In genomic region chr7:83038787-83039186, GRCh38 we compare ENCODE assay signal across 32 cellular contexts.
DNase-seq lines count a peak whose midpoint lies in the region; ATAC-seq, FAIRE-seq and TF ChIP-seq lines count a peak whose summit lies in the region.
"Had no signal": no experiment of that assay in that cellular context is flagged by ENCODE, and none has a peak within 500 bp of the region (broad histone marks: within the 10 kb centered on the region; RNA-seq: fewer than 3 reads in every experiment).

No MANE protein-coding gene starts in this region.

- TF ChIP-seq POLR2A in GM12892 (IDR thresholded peaks at IDR 0.05; ENCODE audit: low read depth, low read length), result no peak

- in situ Hi-C loops in astrocyte of the spinal cord (cut with HindIII; ENCODE audit: low sequenced_read_pairs), result no loop called here

- H3K9me2 ChIP-seq in PC-3 (replicated peaks; ENCODE audit: low read length), result no peaks in the 10 kb centered on the region

- no TSS peak for BruUV-seq in PC-3 (replicated peaks; lab: Mats Ljungman, UMichigan)

- no peaks in the 10 kb centered on the region for H3K9me3 ChIP-seq in PC-3 (ENCODE audit: low read length)
- H3K9me3 ChIP-seq: MG63 had no signal

- H2AFZ ChIP-seq in PC-3 (ENCODE audit: low read length), result no peak overlapping the region

- no peaks in the 10 kb centered on the region for H3K27me3 ChIP-seq in PC-3 (ENCODE audit: low read length)
- H3K27me3 ChIP-seq: MG63 had no signal

- peak overlapping the region; percentile 48 for H3K4me2 ChIP-seq in PC-3 (ENCODE audit: low read length)

- intact Hi-C loops in PC-3 (cut with micrococcal nuclease), result no loop called here

- H3F3A ChIP-seq in PC-3 (ENCODE audit: low read length, unreplicated experiment), result no peaks in the 10 kb centered on the region

- no peaks in the 10 kb centered on the region for H4K20me1 ChIP-seq in PC-3 (ENCODE audit: low read length)

- peaks cover 17% of the 10 kb centered on the region for H3K4me1 ChIP-seq in PC-3 (ENCODE audit: insufficient read depth, low read length)

- no peak overlapping the region for H3K4me3 ChIP-seq in PC-3 (ENCODE audit: low read length)
- H3K4me3 ChIP-seq in astrocyte of the spinal cord (ENCODE audit: low read depth, low read length), result no peak overlapping the region
- H3K4me3 ChIP-seq: K562, MG63, SK-N-MC had no signal

- no peaks in the 10 kb centered on the region for H3K79me2 ChIP-seq in PC-3 (ENCODE audit: low read length)

- CTCF ChIA-PET in PC-3 (lab: Charles Lee), result no interaction called here

- H3K27ac ChIP-seq in PC-3 (ENCODE audit: low read length), result no peak overlapping the region
- H3K27ac ChIP-seq: SK-N-MC had no signal

- TF ChIP-seq CTCF in PC-3 (conservative IDR thresholded peaks at IDR 0.05; ENCODE audit: low read depth, low read length) (no peak), astrocyte of the spinal cord (IDR thresholded peaks at IDR 0.05; ENCODE audit: low read depth, low read length) (no peak), GM20000 (IDR thresholded peaks at IDR 0.05; ENCODE audit: extremely low read depth, missing control alignments) (no peak)

- FAIRE-seq in GM12892 (lab: Jason Lieb, UNC), result peak; percentile 24
- FAIRE-seq: GM12891, HTR-8/SVneo, K562, RCC 7860 had no signal

- no peak for DNase-seq in GM12892 (ENCODE audit: insufficient read length)
- peak; percentile 66 for DNase-seq in PC-3
- DNase-seq in astrocyte of the spinal cord (ENCODE audit: low read depth, low spot score), result peak; percentile 22
- peak; percentile 23 for DNase-seq in renal cortical epithelial cell (ENCODE audit: low read depth)
- no peak for DNase-seq in NAMALWA (ENCODE audit: low spot score)
- no peak for DNase-seq in GM20000 (ENCODE audit: low spot score)
- no peak for DNase-seq in NCI-H1694 (lab: John Stamatoyannopoulos, UW)
- DNase-seq: C1 segment of cervical spinal cord; CD4-positive, alpha-beta memory T cell; COR-L47; DMS53; GF-D8; H7; HFFc6; Kasumi-1; MG63; NCI-H1048; NCI-H1417; NCI-H1694 treated with DMSO at 0.1 percent for 48 hours; NCI-H2081; NCI-H2171; NCI-H226; NCI-H510A; NCI-H69; OCI-M1; SIG-M5 had no signal

- H3K36me3 ChIP-seq in PC-3 (ENCODE audit: low read depth, low read length), result no peaks in the 10 kb centered on the region
- H3K36me3 ChIP-seq: MG63 had no signal

- ATAC-seq in PC-3 (peak; percentile 90), esophagus mucosa (no peak)
- ATAC-seq: K562 had no signal

- POLR2A ChIA-PET in PC-3 (lab: Charles Lee; ENCODE audit: unreplicated experiment), result no interaction called here

- no peak overlapping the region for H3K9ac ChIP-seq in PC-3 (ENCODE audit: low read length)

Comparison
In these comparisons a context has a peak if more than half of its experiments do, and no peak if none do; other contexts are left out.
1. DNase-seq: peak in PC-3 (single experiment), astrocyte of the spinal cord (single experiment) and renal cortical epithelial cell (single experiment); none in GM12892 (single experiment), NAMALWA (single experiment), GM20000 (single experiment) and NCI-H1694 (single experiment).